1 cellular context compared by ENCODE assay signal in the genomic region with DNA sequence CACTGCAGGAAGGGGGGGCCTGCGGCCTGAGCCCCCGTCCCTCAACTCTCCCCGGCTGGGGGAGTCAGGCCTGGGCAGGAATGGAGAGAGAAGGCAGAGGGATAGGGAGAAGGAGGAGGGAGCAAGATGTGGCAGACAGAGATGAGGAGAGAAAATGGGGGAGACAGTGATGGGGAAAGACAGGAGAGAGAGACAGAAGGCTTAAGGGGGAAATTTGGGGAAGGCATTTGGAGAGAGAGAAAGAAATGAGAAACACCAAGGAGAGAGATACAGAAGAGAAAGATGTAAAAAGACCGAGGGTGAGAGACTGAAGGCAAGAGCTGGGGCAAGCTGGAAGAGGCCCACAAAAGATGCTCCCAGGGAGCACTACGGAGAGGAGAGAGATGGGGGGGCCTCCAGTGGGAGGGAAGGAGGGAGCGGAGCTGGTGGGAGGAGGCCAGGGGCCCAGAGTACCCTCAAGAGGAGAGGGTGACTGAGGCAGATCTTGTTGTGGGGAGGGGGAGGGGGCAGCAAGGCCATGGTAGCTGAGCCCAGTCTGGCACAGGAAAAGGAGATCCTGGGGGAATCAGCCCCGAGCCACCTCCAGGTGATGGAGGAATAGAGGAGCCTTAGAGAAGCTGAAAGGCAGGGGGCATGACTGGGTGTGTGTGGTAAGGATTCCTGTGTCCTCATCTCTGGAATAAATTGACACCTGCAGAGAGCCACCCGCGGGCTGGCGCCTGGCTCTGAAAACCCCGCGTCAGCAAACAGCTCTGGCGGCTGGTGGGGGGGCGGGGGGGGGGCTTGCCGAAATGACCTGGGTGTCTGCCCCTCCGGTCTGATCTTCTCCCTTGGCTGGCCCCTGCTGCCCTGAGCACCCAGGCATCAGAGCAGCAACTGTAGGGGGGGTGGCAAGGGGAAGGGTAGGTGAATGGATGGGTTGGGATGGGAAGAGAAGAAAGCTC.
TF ChIP-seq lines count a peak whose summit lies in the region.

No MANE protein-coding gene starts in this region.

TF ChIP-seq in HCT116, 20 proteins besides CTCF, POLR2A, EP300 and RAD21:
- TF ChIP-seq JUND (IDR thresholded peaks at IDR 0.05) (no peak), TCF7L2 (IDR thresholded peaks at IDR 0.05; ENCODE audit: borderline replicate concordance, extremely low read depth, insufficient read depth, insufficient read length) (no peak), YY1 (IDR thresholded peaks at IDR 0.05; ENCODE audit: extremely low read depth, insufficient replicate concordance, low read depth, low read length) (no peak), ZNF274 (IDR thresholded peaks at IDR 0.05; ENCODE audit: low read depth, low read length) (no peak), SRF (IDR thresholded peaks at IDR 0.05; ENCODE audit: low read depth) (no peak), ZBTB33 (IDR thresholded peaks at IDR 0.05; ENCODE audit: extremely low read depth, insufficient replicate concordance, low read length) (no peak), FOSL1 (IDR thresholded peaks at IDR 0.05; ENCODE audit: low read depth) (no peak)
- TF ChIP-seq, protein P1, sequence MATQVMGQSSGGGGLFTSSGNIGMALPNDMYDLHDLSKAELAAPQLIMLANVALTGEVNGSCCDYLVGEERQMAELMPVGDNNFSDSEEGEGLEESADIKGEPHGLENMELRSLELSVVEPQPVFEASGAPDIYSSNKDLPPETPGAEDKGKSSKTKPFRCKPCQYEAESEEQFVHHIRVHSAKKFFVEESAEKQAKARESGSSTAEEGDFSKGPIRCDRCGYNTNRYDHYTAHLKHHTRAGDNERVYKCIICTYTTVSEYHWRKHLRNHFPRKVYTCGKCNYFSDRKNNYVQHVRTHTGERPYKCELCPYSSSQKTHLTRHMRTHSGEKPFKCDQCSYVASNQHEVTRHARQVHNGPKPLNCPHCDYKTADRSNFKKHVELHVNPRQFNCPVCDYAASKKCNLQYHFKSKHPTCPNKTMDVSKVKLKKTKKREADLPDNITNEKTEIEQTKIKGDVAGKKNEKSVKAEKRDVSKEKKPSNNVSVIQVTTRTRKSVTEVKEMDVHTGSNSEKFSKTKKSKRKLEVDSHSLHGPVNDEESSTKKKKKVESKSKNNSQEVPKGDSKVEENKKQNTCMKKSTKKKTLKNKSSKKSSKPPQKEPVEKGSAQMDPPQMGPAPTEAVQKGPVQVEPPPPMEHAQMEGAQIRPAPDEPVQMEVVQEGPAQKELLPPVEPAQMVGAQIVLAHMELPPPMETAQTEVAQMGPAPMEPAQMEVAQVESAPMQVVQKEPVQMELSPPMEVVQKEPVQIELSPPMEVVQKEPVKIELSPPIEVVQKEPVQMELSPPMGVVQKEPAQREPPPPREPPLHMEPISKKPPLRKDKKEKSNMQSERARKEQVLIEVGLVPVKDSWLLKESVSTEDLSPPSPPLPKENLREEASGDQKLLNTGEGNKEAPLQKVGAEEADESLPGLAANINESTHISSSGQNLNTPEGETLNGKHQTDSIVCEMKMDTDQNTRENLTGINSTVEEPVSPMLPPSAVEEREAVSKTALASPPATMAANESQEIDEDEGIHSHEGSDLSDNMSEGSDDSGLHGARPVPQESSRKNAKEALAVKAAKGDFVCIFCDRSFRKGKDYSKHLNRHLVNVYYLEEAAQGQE (IDR thresholded peaks at IDR 0.05; ENCODE audit: low read depth): no peak
- TF ChIP-seq, protein P2, sequence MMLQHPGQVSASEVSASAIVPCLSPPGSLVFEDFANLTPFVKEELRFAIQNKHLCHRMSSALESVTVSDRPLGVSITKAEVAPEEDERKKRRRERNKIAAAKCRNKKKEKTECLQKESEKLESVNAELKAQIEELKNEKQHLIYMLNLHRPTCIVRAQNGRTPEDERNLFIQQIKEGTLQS (IDR thresholded peaks at IDR 0.05): no peak
